In the genomic region with DNA sequence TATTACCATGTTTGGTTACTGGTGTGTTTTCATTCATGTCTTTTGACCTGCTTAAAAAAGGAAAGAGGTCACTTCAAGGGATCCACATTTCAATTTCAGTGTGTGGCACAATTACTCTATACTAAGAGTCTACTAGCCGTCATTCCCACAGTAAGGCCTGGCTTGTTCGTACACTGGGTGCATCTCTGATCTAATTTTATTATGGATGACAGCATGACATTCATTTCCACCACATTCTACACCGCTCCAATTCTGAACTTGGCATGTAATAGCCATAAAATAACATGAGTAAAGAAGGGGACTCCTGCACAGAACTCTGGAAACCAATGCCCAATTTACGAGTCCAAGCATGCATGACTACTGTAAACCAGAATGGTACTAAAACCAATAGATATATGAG, we compare ENCODE assay signal across 18 cellular contexts. TPM values are rescaled to one million over a fixed set of nuclear protein-coding genes. Genes with fewer than 3 reads are reported as not detected.
"Had no signal": no experiment of that assay in that cellular context is flagged by ENCODE, and none has a peak within 500 bp of the region (broad histone marks: within the 10 kb centered on the region; RNA-seq: fewer than 3 reads in every experiment).

No MANE protein-coding gene starts in this region.

- H3K27me3 ChIP-seq: heart right ventricle, stomach had no signal

- H3K9me3 ChIP-seq: heart right ventricle, stomach had no signal

- H3K4me3 ChIP-seq: heart right ventricle, lung, stomach had no signal

- ATAC-seq: activated CD8-positive, alpha-beta T cell treated with anti-CD3 and anti-CD28 coated beads, Interleukin-2, amount 10 ng/mL, durations not matched to agents 7 days and 5 days; effector memory CD8-positive, alpha-beta T cell; naive thymus-derived CD4-positive, alpha-beta T cell; WTC11 had no signal

- H3K36me3 ChIP-seq: heart right ventricle, stomach had no signal

- H3K4me1 ChIP-seq: heart right ventricle had no signal

- DNase-seq: activated CD4-positive, alpha-beta T cell treated with anti-CD3 and anti-CD28 coated beads for 48 hours; activated CD8-positive, alpha-beta memory T cell treated with anti-CD3 and anti-CD28 coated beads, Interleukin-2, amount 50 U/mL, for 4 hours; activated CD8-positive, alpha-beta T cell treated with anti-CD3 and anti-CD28 coated beads, Interleukin-2, amount 10 ng/mL, durations not matched to agents 7 days and 5 days; activated effector memory CD4-positive, alpha-beta T cell treated with anti-CD3 and anti-CD28 coated beads, Interleukin-2, amount 50 U/mL, for 16 hours; activated T-cell treated with anti-CD3 and anti-CD28 coated beads, Interleukin-2, amount 50 U/mL, for 48 hours; cerebellar nuclear complex; dermis blood vessel endothelial cell; effector memory CD8-positive, alpha-beta T cell; heart right ventricle; left cardiac atrium; midbrain; naive thymus-derived CD4-positive, alpha-beta T cell; stomach; SW 1271 had no signal

RNA-seq across cellular contexts. Expression of a gene that starts 51.1 kb away (rescaled TPM):
- total RNA-seq: activated CD8-positive, alpha-beta T cell treated with anti-CD3 and anti-CD28 coated beads, Interleukin-2, amount 10 ng/mL, durations not matched to agents 7 days and 5 days; dermis blood vessel endothelial cell; frontal cortex; naive thymus-derived CD4-positive, alpha-beta T cell; T-helper 2 cell treated with Interferon-gamma antibody and Interleukin-4, amounts not matched to agents 100 ng/mL and 5 ng/mL, for 36 hours had no signal
- polyA plus RNA-seq: naive thymus-derived CD4-positive, alpha-beta T cell had no signal
